ENCODE assay signal across 8 cellular contexts in the genomic region with DNA sequence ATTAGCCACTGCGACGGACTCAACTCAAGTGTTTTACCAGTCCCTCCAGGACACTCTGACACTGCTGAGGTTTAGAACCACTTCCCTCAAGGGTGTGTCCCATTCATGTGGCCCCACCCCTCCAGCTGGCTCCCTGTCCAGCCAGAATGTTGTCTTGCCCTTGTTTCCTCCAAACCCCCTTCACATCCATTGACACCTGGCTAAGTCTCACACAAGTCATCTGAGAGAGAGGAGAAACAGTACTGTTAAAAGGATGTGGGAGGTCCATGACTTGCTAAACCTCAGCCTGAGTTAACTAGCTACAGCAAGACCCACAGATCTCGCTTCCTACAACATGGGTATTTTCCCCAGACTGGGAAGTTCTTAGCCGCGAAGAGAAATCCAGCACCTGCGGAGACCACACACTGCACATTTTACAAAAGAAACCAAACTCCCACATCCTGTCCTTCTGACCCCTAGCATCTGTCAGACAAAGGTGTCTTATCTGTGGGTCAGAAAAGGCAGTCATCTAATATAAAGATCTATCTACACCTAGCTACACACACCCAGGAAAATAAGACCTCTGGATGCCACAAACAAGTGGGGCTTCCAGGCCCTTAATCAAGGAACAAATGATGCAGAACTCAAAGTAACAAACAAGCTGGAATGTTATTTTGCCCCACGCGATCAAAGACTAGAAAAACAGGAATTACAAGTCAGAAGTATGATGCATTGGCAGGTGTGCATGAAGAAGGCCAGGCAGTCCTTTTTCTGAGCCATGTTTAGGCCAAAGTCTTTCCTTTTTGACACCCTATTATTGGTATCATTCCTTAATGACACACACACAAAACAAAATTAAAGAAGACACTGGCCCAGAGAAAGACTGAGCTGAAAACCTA. TPM values are rescaled to one million over a fixed set of nuclear protein-coding genes. Genes with fewer than 3 reads are reported as not detected.
DNase-seq lines count a peak whose midpoint lies in the region; ATAC-seq, FAIRE-seq and TF ChIP-seq lines count a peak whose summit lies in the region.

No MANE protein-coding gene starts in this region.

- peak; percentile 68 for DNase-seq in activated CD8-positive, alpha-beta T cell treated with anti-CD3 and anti-CD28 coated beads for 36 hours
- DNase-seq in islet precursor cell (peak; percentile 73), urothelium cell line (ENCODE audit: low spot score) (peak; percentile 53), foreskin fibroblast (no peak), AML-193 (lab: John Stamatoyannopoulos, UW) (no peak)

- POLR2A ChIA-PET in activated CD8-positive, alpha-beta T cell treated with anti-CD3 and anti-CD28 coated beads for 36 hours (lab: Charles Lee), result interaction anchor here (4.7 kb wide), 1 partner anchor 13 kb away, joined by 25 read pairs; a partner anchor contains a TSS

- H3K4me3 ChIP-seq in KMS-11 (IDR thresholded peaks at IDR 0.05; ENCODE audit: insufficient read depth, low read depth, low read length) (no peak overlapping the region), foreskin fibroblast (ENCODE audit: low read depth in 1 of 2, low read length in 2 of 2) (no peak overlapping the region)

- ATAC-seq in GM18511 (IDR thresholded peaks at IDR 0.05; ENCODE audit: unreplicated experiment), result peak; percentile 86
- peak; percentile 80 for ATAC-seq in GM21825 (IDR thresholded peaks at IDR 0.05; ENCODE audit: unreplicated experiment)
- ATAC-seq in activated CD8-positive, alpha-beta T cell treated with anti-CD3 and anti-CD28 coated beads for 36 hours, result peak; percentile 87

- no peaks in the 10 kb centered on the region for H3K27me3 Mint-ChIP-seq in activated CD8-positive, alpha-beta T cell treated with anti-CD3 and anti-CD28 coated beads for 36 hours

- no peaks in the 10 kb centered on the region for H3K36me3 ChIP-seq in KMS-11 (ENCODE audit: insufficient read depth)

- H3K27me3 ChIP-seq in KMS-11 (ENCODE audit: insufficient read depth, low read depth), result no peaks in the 10 kb centered on the region

- H3K4me2 ChIP-seq in KMS-11, result peak overlapping the region; percentile 79

- peaks cover 77% of the 10 kb centered on the region for H3K4me1 Mint-ChIP-seq in activated CD8-positive, alpha-beta T cell treated with anti-CD3 and anti-CD28 coated beads for 36 hours (ENCODE audit: low read depth)

- peak overlapping the region; percentile 48 for H3K27ac Mint-ChIP-seq in activated CD8-positive, alpha-beta T cell treated with anti-CD3 and anti-CD28 coated beads for 36 hours

- H2AFZ ChIP-seq in KMS-11 (ENCODE audit: low read depth), result no peak overlapping the region

- FAIRE-seq in urothelium cell line (lab: Jason Lieb, UNC), result peak; percentile 48

- no peak; the same call in 1 of the 2 replicates for TF ChIP-seq CTCF in KMS-11 (conservative IDR thresholded peaks at IDR 0.05; ENCODE audit: low read depth, low read length)
- no peak for TF ChIP-seq CTCF in activated CD8-positive, alpha-beta T cell treated with anti-CD3 and anti-CD28 coated beads for 36 hours (IDR thresholded peaks at IDR 0.05)
- no peak for TF ChIP-seq CTCF in foreskin fibroblast (IDR thresholded peaks at IDR 0.05; ENCODE audit: low read depth, low read length)

- H3K27ac ChIP-seq in KMS-11, result peak overlapping the region; percentile 37; the same call in 1 of the 2 replicates

- H3K9ac ChIP-seq in KMS-11, result no peak overlapping the region

- CTCF ChIA-PET in activated CD8-positive, alpha-beta T cell treated with anti-CD3 and anti-CD28 coated beads for 36 hours (lab: Charles Lee), result interaction anchor here (1.1 to 3.3 kb wide), 7 partner anchors 14 to 153 kb away, joined by 3 to 28 read pairs (median 5); a partner anchor contains a TSS

- peaks cover 39% of the 10 kb centered on the region; the same call in 1 of the 2 replicates for H3K79me2 ChIP-seq in KMS-11 (ENCODE audit: insufficient read depth, low read depth)

- intact Hi-C loops in activated CD8-positive, alpha-beta T cell treated with anti-CD3 and anti-CD28 coated beads for 36 hours (cut with micrococcal nuclease), result loop anchor here (1.0 to 5.0 kb wide), 3 partner anchors 15 to 145 kb away; a partner anchor contains a TSS

- peaks cover 81% of the 10 kb centered on the region for H3K4me1 ChIP-seq in KMS-11 (ENCODE audit: low read depth, poor library complexity, severe bottlenecking)

- H4K20me1 ChIP-seq in KMS-11 (ENCODE audit: insufficient read depth), result peaks cover 18% of the 10 kb centered on the region

- H3K4me3 Mint-ChIP-seq in activated CD8-positive, alpha-beta T cell treated with anti-CD3 and anti-CD28 coated beads for 36 hours, result peak overlapping the region; percentile 6

- H3K9me3 Mint-ChIP-seq in activated CD8-positive, alpha-beta T cell treated with anti-CD3 and anti-CD28 coated beads for 36 hours, result no peaks in the 10 kb centered on the region

- H3K36me3 Mint-ChIP-seq in activated CD8-positive, alpha-beta T cell treated with anti-CD3 and anti-CD28 coated beads for 36 hours (ENCODE audit: low read depth), result peaks cover 11% of the 10 kb centered on the region

RNA-seq across cellular contexts. Expression of a gene that starts 13.9 kb away (rescaled TPM):
- total RNA-seq in activated CD8-positive, alpha-beta T cell treated with anti-CD3 and anti-CD28 coated beads for 36 hours, result 10 to 100 TPM; 44.6 to 45.7 TPM

Comparison
In these comparisons a context has a peak if more than half of its experiments do, and no peak if none do; other contexts are left out.
1. DNase-seq: peak in activated CD8-positive, alpha-beta T cell treated with anti-CD3 and anti-CD28 coated beads for 36 hours (single experiment), islet precursor cell (single experiment) and urothelium cell line (single experiment); none in foreskin fibroblast (0 of 2) and AML-193 (0 of 2).
2. Peak in every context shown above with its lines, with median percentiles within 50 percentile points of each other: ATAC-seq.